Comparison of ENCODE assay signal across 14 cellular contexts in genomic region chr2:183242937-183243336, GRCh38.
DNase-seq lines count a peak whose midpoint lies in the region; ATAC-seq and TF ChIP-seq lines count a peak whose summit lies in the region.
"Had no signal": no experiment of that assay in that cellular context is flagged by ENCODE, and none has a peak within 500 bp of the region (broad histone marks: within the 10 kb centered on the region; RNA-seq: fewer than 3 reads in every experiment).

No MANE protein-coding gene starts in this region.

- H3K4me1 ChIP-seq in tibial nerve: no peaks in the 10 kb centered on the region
- H3K4me1 ChIP-seq: sigmoid colon, thyroid gland had no signal

- TF ChIP-seq CTCF in tibial nerve (IDR thresholded peaks at IDR 0.05): no peak

- no peak for TF ChIP-seq EP300 in tibial nerve (IDR thresholded peaks at IDR 0.05)

- no peaks in the 10 kb centered on the region for H3K36me3 ChIP-seq in tibial nerve
- H3K36me3 ChIP-seq: sigmoid colon, thyroid gland had no signal

- WGBS in tibial nerve, 2 donors: 22 to 23% methylated on average over 3 of the region's 3 CpGs

- no peaks in the 10 kb centered on the region for H3K9me3 ChIP-seq in tibial nerve
- H3K9me3 ChIP-seq: sigmoid colon, thyroid gland had no signal

- TF ChIP-seq POLR2A in tibial nerve (IDR thresholded peaks at IDR 0.05): no peak

- no peak for ATAC-seq in HG03521 (IDR thresholded peaks at IDR 0.05; ENCODE audit: unreplicated experiment)
- no peak for ATAC-seq in HG02610 (IDR thresholded peaks at IDR 0.05; ENCODE audit: unreplicated experiment)

- DNase-seq in EH (ENCODE audit: low read depth) (peak; percentile 19), NCI-H2107 (lab: John Stamatoyannopoulos, UW) (peak; percentile 37), SK-MEL-5 (ENCODE audit: low read depth, low spot score) (peak; percentile 97), kidney tubule cell (ENCODE audit: low spot score) (peak; percentile 43), SW480 (ENCODE audit: low spot score) (no peak), tibial nerve (ENCODE audit: low spot score in 2 of 2) (no peak)
- DNase-seq: activated naive CD4-positive, alpha-beta T cell treated with anti-CD3 and anti-CD28 coated beads for 36 hours; CD4-positive, alpha-beta memory T cell; dorsolateral prefrontal cortex; sigmoid colon; SW 1271; thyroid gland had no signal

- in situ Hi-C loops in SK-MEL-5 (cut with HindIII; ENCODE audit: low pct_unique_long_range_greater_than_20kb, low sequenced_read_pairs): no loop called here

- no peak overlapping the region for H3K4me3 ChIP-seq in tibial nerve
- H3K4me3 ChIP-seq: dorsolateral prefrontal cortex, sigmoid colon, thyroid gland had no signal

- H3K27ac ChIP-seq in tibial nerve: no peak overlapping the region
- H3K27ac ChIP-seq: dorsolateral prefrontal cortex, sigmoid colon, thyroid gland had no signal

- H3K27me3 ChIP-seq in tibial nerve: no peaks in the 10 kb centered on the region
- H3K27me3 ChIP-seq: sigmoid colon, thyroid gland had no signal

Comparison
In these comparisons a context has a peak if more than half of its experiments do, and no peak if none do; other contexts are left out.
1. DNase-seq: peak in EH (single experiment), NCI-H2107 (single experiment), SK-MEL-5 (single experiment) and kidney tubule cell (single experiment); none in SW480 (single experiment) and tibial nerve (0 of 2).